Comparison of ENCODE assay signal across 11 cellular contexts in genomic region chr22:42179616-42180015, GRCh38. TPM values are rescaled to one million over a fixed set of nuclear protein-coding genes. Genes with fewer than 3 reads are reported as not detected.
A peak's percentile ranks its signal among the peaks of the same experiment; 100 is the strongest.
DNase-seq lines count a peak whose midpoint lies in the region; ATAC-seq lines count a peak whose summit lies in the region.
"Had no signal": no experiment of that assay in that cellular context is flagged by ENCODE, and none has a peak within 500 bp of the region (broad histone marks: within the 10 kb centered on the region; RNA-seq: fewer than 3 reads in every experiment).

No MANE protein-coding gene starts in this region.

- peaks cover 14% of the 10 kb centered on the region for H3K36me3 Mint-ChIP-seq in activated naive CD4-positive, alpha-beta T cell treated with anti-CD3 and anti-CD28 coated beads, Interleukin-2, amount 50 U/mL, for 24 hours
- H3K36me3 Mint-ChIP-seq in activated CD4-positive, alpha-beta memory T cell treated with anti-CD3 and anti-CD28 coated beads, Interleukin-2, amount 10 ng/mL, durations not matched to agents 7 days and 5 days (ENCODE audit: low read depth), result peaks cover 53% of the 10 kb centered on the region
- H3K36me3 Mint-ChIP-seq in activated T-cell treated with anti-CD3 and anti-CD28 coated beads, Interleukin-2, amount 50 U/mL, for 4 hours (ENCODE audit: insufficient read depth), result peaks cover 14% of the 10 kb centered on the region

- POLR2A ChIA-PET in activated CD4-positive, alpha-beta memory T cell treated with anti-CD3 and anti-CD28 coated beads, Interleukin-2, amount 10 ng/mL, durations not matched to agents 7 days and 5 days (lab: Charles Lee), result interaction anchor here (1.1 to 3.9 kb wide), 4 partner anchors 14 to 102 kb away, joined by 3 to 16 read pairs (median 9); partner anchors contain the start of gene NDUFA6

- CTCF ChIA-PET in activated CD4-positive, alpha-beta memory T cell treated with anti-CD3 and anti-CD28 coated beads, Interleukin-2, amount 10 ng/mL, durations not matched to agents 7 days and 5 days (lab: Charles Lee), result interaction anchor here (1.0 kb wide), 1 partner anchor 10 kb away, joined by 4 read pairs; no protein-coding TSS in a partner anchor

- DNase-seq in activated naive CD4-positive, alpha-beta T cell (lab: John Stamatoyannopoulos, UW), result no peak
- DNase-seq in activated CD4-positive, alpha-beta memory T cell treated with anti-CD3 and anti-CD28 coated beads, Interleukin-2, amount 10 ng/mL, durations not matched to agents 7 days and 5 days, result no peak
- DNase-seq in fibroblast of peridontal ligament (ENCODE audit: extremely low read depth) (peak; percentile 93), GM19238 (ENCODE audit: insufficient read length, low spot score) (no peak), SK-N-DZ (ENCODE audit: low spot score) (no peak)
- DNase-seq in activated T-cell treated with anti-CD3 and anti-CD28 coated beads, Interleukin-2, amount 50 U/mL, for 4 hours, result no peak
- DNase-seq: heart left ventricle had no signal

- no peaks in the 10 kb centered on the region for H3K9me3 Mint-ChIP-seq in activated naive CD4-positive, alpha-beta T cell treated with anti-CD3 and anti-CD28 coated beads, Interleukin-2, amount 50 U/mL, for 24 hours
- no peaks in the 10 kb centered on the region for H3K9me3 Mint-ChIP-seq in activated CD4-positive, alpha-beta memory T cell treated with anti-CD3 and anti-CD28 coated beads, Interleukin-2, amount 10 ng/mL, durations not matched to agents 7 days and 5 days
- H3K9me3 Mint-ChIP-seq in activated T-cell treated with anti-CD3 and anti-CD28 coated beads, Interleukin-2, amount 50 U/mL, for 4 hours, result no peaks in the 10 kb centered on the region
- H3K9me3 Mint-ChIP-seq: neural crest cell, T-cell had no signal

- H3K27ac Mint-ChIP-seq in activated naive CD4-positive, alpha-beta T cell treated with anti-CD3 and anti-CD28 coated beads, Interleukin-2, amount 50 U/mL, for 24 hours, result peak overlapping the region; percentile 68
- H3K27ac Mint-ChIP-seq in activated CD4-positive, alpha-beta memory T cell treated with anti-CD3 and anti-CD28 coated beads, Interleukin-2, amount 10 ng/mL, durations not matched to agents 7 days and 5 days, result peak overlapping the region; percentile 90

- ATAC-seq in GM21717 (IDR thresholded peaks at IDR 0.05; ENCODE audit: unreplicated experiment), result no peak
- no peak for ATAC-seq in activated T-cell treated with anti-CD3 and anti-CD28 coated beads, Interleukin-2, amount 50 U/mL, for 4 hours

- H3K4me1 Mint-ChIP-seq in activated naive CD4-positive, alpha-beta T cell treated with anti-CD3 and anti-CD28 coated beads, Interleukin-2, amount 50 U/mL, for 24 hours, result peaks cover 86% of the 10 kb centered on the region
- peaks cover 81% of the 10 kb centered on the region for H3K4me1 Mint-ChIP-seq in activated CD4-positive, alpha-beta memory T cell treated with anti-CD3 and anti-CD28 coated beads, Interleukin-2, amount 10 ng/mL, durations not matched to agents 7 days and 5 days
- peaks cover 77% of the 10 kb centered on the region for H3K4me1 Mint-ChIP-seq in activated T-cell treated with anti-CD3 and anti-CD28 coated beads, Interleukin-2, amount 50 U/mL, for 4 hours (ENCODE audit: low read depth)
- H3K4me1 Mint-ChIP-seq: neural crest cell had no signal

- H3K4me3 Mint-ChIP-seq in activated naive CD4-positive, alpha-beta T cell treated with anti-CD3 and anti-CD28 coated beads, Interleukin-2, amount 50 U/mL, for 24 hours, result no peak overlapping the region
- H3K4me3 Mint-ChIP-seq in activated CD4-positive, alpha-beta memory T cell treated with anti-CD3 and anti-CD28 coated beads, Interleukin-2, amount 10 ng/mL, durations not matched to agents 7 days and 5 days, result no peak overlapping the region
- H3K4me3 Mint-ChIP-seq in activated T-cell treated with anti-CD3 and anti-CD28 coated beads, Interleukin-2, amount 50 U/mL, for 4 hours, result no peak overlapping the region
- H3K4me3 Mint-ChIP-seq: neural crest cell had no signal

- no peaks in the 10 kb centered on the region for H3K27me3 Mint-ChIP-seq in activated naive CD4-positive, alpha-beta T cell treated with anti-CD3 and anti-CD28 coated beads, Interleukin-2, amount 50 U/mL, for 24 hours
- H3K27me3 Mint-ChIP-seq in activated CD4-positive, alpha-beta memory T cell treated with anti-CD3 and anti-CD28 coated beads, Interleukin-2, amount 10 ng/mL, durations not matched to agents 7 days and 5 days, result no peaks in the 10 kb centered on the region
- no peaks in the 10 kb centered on the region for H3K27me3 Mint-ChIP-seq in activated T-cell treated with anti-CD3 and anti-CD28 coated beads, Interleukin-2, amount 50 U/mL, for 4 hours (ENCODE audit: low read depth)
- H3K27me3 Mint-ChIP-seq: T-cell had no signal

RNA-seq across cellular contexts. Expression of gene CYP2D6, which starts 49.0 kb away (rescaled TPM):
- total RNA-seq in activated CD4-positive, alpha-beta memory T cell treated with anti-CD3 and anti-CD28 coated beads, Interleukin-2, amount 10 ng/mL, durations not matched to agents 7 days and 5 days, result 1 to 10 TPM; 1.9 to 2.4 TPM
- polyA plus RNA-seq in SK-N-DZ (2014; cell fraction: cytosol; rRNA removed), result 0.14 and 0.31 TPM in 2 replicates
- 11.4 and 12.4 TPM in 2 replicates for polyA plus RNA-seq in SK-N-DZ (2014; cell fraction: nucleus; rRNA removed)
- 1 to 10 TPM; 1.1 to 2.3 (median 1.9) TPM for total RNA-seq in activated T-cell treated with anti-CD3 and anti-CD28 coated beads, Interleukin-2, amount 50 U/mL, for 4 hours
